In the genomic region with DNA sequence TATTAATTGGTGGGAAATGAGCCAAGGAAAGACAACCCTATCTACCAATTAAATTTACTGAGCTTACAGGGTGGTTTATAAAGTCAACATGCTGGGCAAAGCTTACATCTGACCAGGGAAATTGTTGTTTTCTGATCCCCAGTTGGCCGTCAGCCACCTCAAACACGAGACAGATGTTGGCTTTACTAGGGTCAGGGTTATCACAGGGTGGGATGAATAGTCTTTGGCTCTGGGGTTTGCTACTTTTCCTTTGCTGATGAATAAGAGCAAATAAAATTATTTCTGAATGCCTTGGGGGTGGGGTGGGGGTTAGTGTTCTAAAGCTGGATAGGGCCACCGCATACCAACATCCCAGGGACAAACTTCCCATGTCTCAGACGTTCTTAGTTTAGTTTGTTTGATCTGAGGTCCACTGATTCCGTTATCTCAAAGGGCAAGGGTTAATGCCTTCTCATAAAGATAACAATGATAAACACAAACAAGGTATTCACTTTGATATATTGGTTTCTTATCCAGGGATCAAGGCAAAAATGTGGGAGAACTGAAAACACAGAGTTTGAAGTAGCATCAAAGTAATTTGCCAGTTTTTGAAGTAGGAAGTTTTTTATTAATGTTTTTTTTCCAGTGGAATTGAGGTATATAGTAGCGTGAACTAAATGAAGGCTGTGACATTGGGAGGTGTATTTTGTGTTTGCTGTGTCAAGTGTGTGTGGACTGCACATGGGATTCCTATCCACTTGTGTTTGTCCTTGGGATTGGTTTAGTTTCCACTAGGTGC, we compare ENCODE assay signal across 13 cellular contexts.
DNase-seq lines count a peak whose midpoint lies in the region; ATAC-seq and TF ChIP-seq lines count a peak whose summit lies in the region.
"Had no signal": no experiment of that assay in that cellular context is flagged by ENCODE, and none has a peak within 500 bp of the region (broad histone marks: within the 10 kb centered on the region; RNA-seq: fewer than 3 reads in every experiment).

No MANE protein-coding gene starts in this region.

- no peaks in the 10 kb centered on the region for H3K4me1 Mint-ChIP-seq in stimulated activated memory B cell treated with anti-CD40 and anti-IgM and Interleukin-4, amounts not matched to agents 10 μg/mL and 1 μg/mL and 100 μg/mL, for 72 hours
- H3K4me1 Mint-ChIP-seq: B cell had no signal

- no peaks in the 10 kb centered on the region for H3K9me3 Mint-ChIP-seq in stimulated activated memory B cell treated with anti-CD40 and anti-IgM and Interleukin-4, amounts not matched to agents 10 μg/mL and 1 μg/mL and 100 μg/mL, for 72 hours

- H3K4me3 ChIP-seq in fibroblast of villous mesenchyme (ENCODE audit: low read depth, low read length), result no peak overlapping the region
- H3K4me3 ChIP-seq: GM12878 had no signal

- intact Hi-C loops in left cardiac atrium (cut with DNase I) (no loop called here), left ventricle myocardium superior (cut with micrococcal nuclease) (no loop called here)

- no peak overlapping the region for H3K27ac Mint-ChIP-seq in stimulated activated memory B cell treated with anti-CD40 and anti-IgM and Interleukin-4, amounts not matched to agents 10 μg/mL and 1 μg/mL and 100 μg/mL, for 72 hours
- H3K27ac Mint-ChIP-seq: B cell; dendritic cell treated with granulocyte-macrophage colony-stimulating factor and Interleukin-4, amounts not matched to agents 40 ng/mL and 50 ng/mL, for 4 days; T-helper 1 cell treated with Interleukin-12 subunit alpha and Interleukin-12 subunit beta and Interleukin-4 antibody, amounts not matched to agents 30 μg/mL and 1 μg/mL, for 36 hours had no signal

- no peak for TF ChIP-seq CTCF in fibroblast of villous mesenchyme (IDR thresholded peaks at IDR 0.05; ENCODE audit: insufficient read depth, low read depth, low read length)

- H3K36me3 Mint-ChIP-seq in stimulated activated memory B cell treated with anti-CD40 and anti-IgM and Interleukin-4, amounts not matched to agents 10 μg/mL and 1 μg/mL and 100 μg/mL, for 72 hours, result no peaks in the 10 kb centered on the region

- peak; percentile 28 to 54 for ATAC-seq in left cardiac atrium
- no peak for ATAC-seq in left ventricle myocardium superior
- no peak for ATAC-seq in GM18511 (IDR thresholded peaks at IDR 0.05; ENCODE audit: unreplicated experiment)
- ATAC-seq in stimulated activated memory B cell treated with anti-CD40 and anti-IgM and Interleukin-4, amounts not matched to agents 10 μg/mL and 1 μg/mL and 100 μg/mL, for 72 hours, result no peak
- ATAC-seq: GM12878 had no signal

- DNase-seq in left cardiac atrium (peak; percentile 52), left ventricle myocardium superior (no peak), SHP77 treated with DMSO at 0.1 percent for 48 hours (lab: John Stamatoyannopoulos, UW) (peak; percentile 86), fibroblast of villous mesenchyme (ENCODE audit: low read depth) (peak; percentile 99), AG08396 (ENCODE audit: low spot score) (no peak), activated T-cell treated with anti-CD3 and anti-CD28 coated beads for 4 hours (no peak)
- DNase-seq: NCI-H1930 had no signal

- H3K4me3 Mint-ChIP-seq in stimulated activated memory B cell treated with anti-CD40 and anti-IgM and Interleukin-4, amounts not matched to agents 10 μg/mL and 1 μg/mL and 100 μg/mL, for 72 hours, result no peak overlapping the region
- H3K4me3 Mint-ChIP-seq: B cell; dendritic cell treated with granulocyte-macrophage colony-stimulating factor and Interleukin-4, amounts not matched to agents 40 ng/mL and 50 ng/mL, for 4 days; T-helper 1 cell treated with Interleukin-12 subunit alpha and Interleukin-12 subunit beta and Interleukin-4 antibody, amounts not matched to agents 30 μg/mL and 1 μg/mL, for 36 hours had no signal

- H3K27me3 Mint-ChIP-seq in stimulated activated memory B cell treated with anti-CD40 and anti-IgM and Interleukin-4, amounts not matched to agents 10 μg/mL and 1 μg/mL and 100 μg/mL, for 72 hours, result peaks cover 15% of the 10 kb centered on the region

Comparison
In these comparisons a context has a peak if more than half of its experiments do, and no peak if none do; other contexts are left out.
1. ATAC-seq: peak in left cardiac atrium (2 of 2); none in left ventricle myocardium superior (single experiment), GM18511 (single experiment) and stimulated activated memory B cell treated with anti-CD40 and anti-IgM and Interleukin-4, amounts not matched to agents 10 μg/mL and 1 μg/mL and 100 μg/mL, for 72 hours (single experiment).
2. DNase-seq: peak in left cardiac atrium (single experiment), SHP77 treated with DMSO at 0.1 percent for 48 hours (single experiment) and fibroblast of villous mesenchyme (single experiment); none in left ventricle myocardium superior (single experiment), AG08396 (single experiment) and activated T-cell treated with anti-CD3 and anti-CD28 coated beads for 4 hours (single experiment).